ENCODE assay signal across 14 cellular contexts in genomic region chr19:38737921-38738731, GRCh38. TPM values are rescaled to one million over a fixed set of nuclear protein-coding genes. Genes with fewer than 3 reads are reported as not detected.
DNase-seq lines count a peak whose midpoint lies in the region; ATAC-seq, FAIRE-seq and TF ChIP-seq lines count a peak whose summit lies in the region.
"Had no signal": no experiment of that assay in that cellular context is flagged by ENCODE, and none has a peak within 500 bp of the region (broad histone marks: within the 10 kb centered on the region; RNA-seq: fewer than 3 reads in every experiment).

No MANE protein-coding gene starts in this region.

- H3K4me1 ChIP-seq in CD4-positive, CD25-positive, alpha-beta regulatory T cell (ENCODE audit: control insufficient read depth, insufficient read depth, low read length, poor library complexity, severe bottlenecking) = peaks cover 44% of the 10 kb centered on the region
- H3K4me1 ChIP-seq in uterus = peaks cover 0 to 9% of the 10 kb centered on the region in 2 donors

- H3K4me3 ChIP-seq in CD4-positive, CD25-positive, alpha-beta regulatory T cell (ENCODE audit: low read depth, low read length) = no peak overlapping the region
- H3K4me3 ChIP-seq in uterus = no peak overlapping the region
- H3K4me3 ChIP-seq: body of pancreas had no signal

- H3K36me3 Mint-ChIP-seq in CD4-positive, CD25-positive, alpha-beta regulatory T cell = no peaks in the 10 kb centered on the region
- H3K36me3 Mint-ChIP-seq in activated naive CD8-positive, alpha-beta T cell treated with anti-CD3 and anti-CD28 coated beads, Interleukin-2, amount 50 U/mL, for 24 hours (ENCODE audit: low read depth) = no peaks in the 10 kb centered on the region
- no peaks in the 10 kb centered on the region for H3K36me3 Mint-ChIP-seq in nephron progenitor cell (ENCODE audit: low read depth)

- peaks cover 0 to 47% (median 17%) of the 10 kb centered on the region in 4 donors for H3K4me1 Mint-ChIP-seq in CD4-positive, CD25-positive, alpha-beta regulatory T cell
- peaks cover 41% of the 10 kb centered on the region for H3K4me1 Mint-ChIP-seq in activated naive CD8-positive, alpha-beta T cell treated with anti-CD3 and anti-CD28 coated beads, Interleukin-2, amount 50 U/mL, for 24 hours
- H3K4me1 Mint-ChIP-seq in nephron progenitor cell = peaks cover 13% of the 10 kb centered on the region

- no peaks in the 10 kb centered on the region for H3K27me3 Mint-ChIP-seq in CD4-positive, CD25-positive, alpha-beta regulatory T cell
- H3K27me3 Mint-ChIP-seq in activated naive CD8-positive, alpha-beta T cell treated with anti-CD3 and anti-CD28 coated beads, Interleukin-2, amount 50 U/mL, for 24 hours = peaks cover 4% of the 10 kb centered on the region
- H3K27me3 Mint-ChIP-seq in nephron progenitor cell (ENCODE audit: low read depth, poor library complexity) = peaks cover 35% of the 10 kb centered on the region

- H3K27ac Mint-ChIP-seq in CD4-positive, CD25-positive, alpha-beta regulatory T cell = peak overlapping the region in 2 of 3 donors; percentile 24 to 72
- H3K27ac Mint-ChIP-seq in activated naive CD8-positive, alpha-beta T cell treated with anti-CD3 and anti-CD28 coated beads, Interleukin-2, amount 50 U/mL, for 24 hours = peak overlapping the region; percentile 36
- no peak overlapping the region for H3K27ac Mint-ChIP-seq in nephron progenitor cell

- intact Hi-C loops in uterus (cut with DNase I; ENCODE audit: low total_unique reads) = no loop called here

- FAIRE-seq in GM19239 (lab: Jason Lieb, UNC) = peak; percentile 60
- FAIRE-seq: D721Med, H54 had no signal

- no peaks in the 10 kb centered on the region for H3K36me3 ChIP-seq in CD4-positive, CD25-positive, alpha-beta regulatory T cell (ENCODE audit: control insufficient read depth, insufficient read depth, low read length)
- H3K36me3 ChIP-seq in uterus = no peaks in the 10 kb centered on the region

- DNase-seq in CD4-positive, CD25-positive, alpha-beta regulatory T cell = no peak
- no peak for DNase-seq in GM19239 (ENCODE audit: insufficient read length, low spot score)
- no peak for DNase-seq in activated naive CD8-positive, alpha-beta T cell treated with anti-CD3 and anti-CD28 coated beads, Interleukin-2, amount 50 U/mL, for 24 hours
- no peak for DNase-seq in nephron progenitor cell
- DNase-seq in occipital lobe (lab: John Stamatoyannopoulos, UW) = no peak
- no peak for DNase-seq in uterus
- DNase-seq: body of pancreas; KBM-7; NCI-H2081 treated with DMSO at 0.1 percent for 48 hours; NK-92 treated with Interleukin-12 subunit alpha and Interleukin-12 subunit beta, amount 100 ng/mL, for 24 hours had no signal

- no peak for ATAC-seq in CD4-positive, CD25-positive, alpha-beta regulatory T cell (ENCODE audit: low read depth in 2 of 2)
- ATAC-seq in activated naive CD8-positive, alpha-beta T cell treated with anti-CD3 and anti-CD28 coated beads, Interleukin-2, amount 50 U/mL, for 24 hours = no peak
- no peak for ATAC-seq in GM21367 (IDR thresholded peaks at IDR 0.05; ENCODE audit: unreplicated experiment)
- ATAC-seq: body of pancreas had no signal

- H3K9me3 Mint-ChIP-seq in CD4-positive, CD25-positive, alpha-beta regulatory T cell = peaks cover 0 to 3% (median 0%) of the 10 kb centered on the region in 7 donors
- H3K9me3 Mint-ChIP-seq in activated naive CD8-positive, alpha-beta T cell treated with anti-CD3 and anti-CD28 coated beads, Interleukin-2, amount 50 U/mL, for 24 hours = no peaks in the 10 kb centered on the region
- no peaks in the 10 kb centered on the region for H3K9me3 Mint-ChIP-seq in nephron progenitor cell

- TF ChIP-seq POLR2A in uterus (IDR thresholded peaks at IDR 0.05) = no peak

- no peaks in the 10 kb centered on the region for H3K27me3 ChIP-seq in CD4-positive, CD25-positive, alpha-beta regulatory T cell (ENCODE audit: control insufficient read depth, insufficient read depth, low read length)
- H3K27me3 ChIP-seq in uterus = no peaks in the 10 kb centered on the region
- H3K27me3 ChIP-seq: body of pancreas had no signal

- H3K9me3 ChIP-seq in CD4-positive, CD25-positive, alpha-beta regulatory T cell (ENCODE audit: control insufficient read depth in 2 of 2, low read length in 2 of 2) = no peaks in the 10 kb centered on the region
- H3K9me3 ChIP-seq in uterus = no peaks in the 10 kb centered on the region
- H3K9me3 ChIP-seq: body of pancreas had no signal

- H3K27ac ChIP-seq in CD4-positive, CD25-positive, alpha-beta regulatory T cell (ENCODE audit: insufficient read depth, low read length, poor library complexity, severe bottlenecking) = no peak overlapping the region
- no peak overlapping the region for H3K27ac ChIP-seq in uterus
- H3K27ac ChIP-seq: body of pancreas had no signal

- H3K4me3 Mint-ChIP-seq in CD4-positive, CD25-positive, alpha-beta regulatory T cell = peak overlapping the region; percentile 63 to 90 (median 79)
- peak overlapping the region; percentile 67 for H3K4me3 Mint-ChIP-seq in activated naive CD8-positive, alpha-beta T cell treated with anti-CD3 and anti-CD28 coated beads, Interleukin-2, amount 50 U/mL, for 24 hours
- peak overlapping the region; percentile 60 for H3K4me3 Mint-ChIP-seq in nephron progenitor cell

- TF ChIP-seq CTCF in nephron progenitor cell (IDR thresholded peaks at IDR 0.05) (no peak), uterus (IDR thresholded peaks at IDR 0.05) (no peak)

RNA-seq across cellular contexts. Expression of gene CAPN12, which starts 6.1 kb away (rescaled TPM):
- 6.1 TPM for total RNA-seq in CD4-positive, CD25-positive, alpha-beta regulatory T cell
- polyA plus RNA-seq in CD4-positive, CD25-positive, alpha-beta regulatory T cell = 1 to 10 TPM; 1.0 to 2.6 (median 1.9) TPM
- total RNA-seq in occipital lobe (not detected), uterus (1 to 10 TPM in 2 of 4 donors, under 1 TPM in 1, not detected in 1; 0.83 to 8.4 (median 8.2) TPM)

RNA-seq across cellular contexts. Expression of gene LGALS7, which starts 35.2 kb away (rescaled TPM):
- not detected for total RNA-seq in CD4-positive, CD25-positive, alpha-beta regulatory T cell
- not detected for polyA plus RNA-seq in CD4-positive, CD25-positive, alpha-beta regulatory T cell
- total RNA-seq in occipital lobe (1.1 TPM), uterus (1 to 10 TPM in 1 of 4 donors, not detected in 3; 2.6 TPM)
- total RNA-seq: activated CD8-positive, alpha-beta memory T cell treated with anti-CD3 and anti-CD28 coated beads for 36 hours; body of pancreas had no signal

RNA-seq across cellular contexts. Expression of gene LGALS7B, which starts 50.9 kb away (rescaled TPM):
- total RNA-seq in CD4-positive, CD25-positive, alpha-beta regulatory T cell = not detected
- polyA plus RNA-seq in CD4-positive, CD25-positive, alpha-beta regulatory T cell = not detected
- total RNA-seq in occipital lobe (not detected), uterus (1 to 10 TPM in 2 of 4 donors, not detected in 2; 1.1 to 6.2 TPM)
- total RNA-seq: activated CD8-positive, alpha-beta memory T cell treated with anti-CD3 and anti-CD28 coated beads for 36 hours; body of pancreas had no signal
